8 cellular contexts compared by ENCODE assay signal in the genomic region with DNA sequence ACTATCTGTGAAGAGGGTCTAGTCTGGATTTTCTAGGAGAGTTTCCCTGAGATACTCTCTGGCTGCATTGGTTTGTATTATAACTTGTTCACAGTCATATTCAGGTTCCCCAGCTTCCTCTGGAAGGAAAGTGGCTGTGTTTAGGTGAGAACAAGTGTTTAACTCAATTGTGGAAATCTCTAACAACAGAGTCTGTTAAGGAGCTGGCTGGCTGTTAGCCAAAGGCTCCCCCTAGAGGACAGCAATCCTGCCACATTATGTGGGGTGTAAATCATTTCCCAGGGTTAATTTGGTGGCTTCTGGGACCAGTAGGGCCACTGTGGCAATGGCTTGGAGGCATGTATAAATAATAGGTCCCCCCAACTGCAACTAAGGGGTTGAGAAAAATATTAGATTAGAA. TPM values are rescaled to one million over a fixed set of nuclear protein-coding genes. Genes with fewer than 3 reads are reported as not detected.
A peak's percentile ranks its signal among the peaks of the same experiment; 100 is the strongest.
DNase-seq lines count a peak whose midpoint lies in the region; ATAC-seq and TF ChIP-seq lines count a peak whose summit lies in the region.

No MANE protein-coding gene starts in this region.

- DNase-seq in COR-L47 (lab: John Stamatoyannopoulos, UW) (peak; percentile 2), GM20000 (ENCODE audit: low spot score) (peak; percentile 19), SK-MEL-5 (ENCODE audit: low read depth, low spot score) (peak; percentile 51), kidney glomerular epithelial cell (lab: John Stamatoyannopoulos, UW) (peak; percentile 8), NCI-H526 treated with DMSO at 0.1 percent for 48 hours (lab: John Stamatoyannopoulos, UW) (no peak), NCI-H2107 (lab: John Stamatoyannopoulos, UW) (no peak)

- no peak for ATAC-seq in HG03469 (IDR thresholded peaks at IDR 0.05; ENCODE audit: unreplicated experiment)
- no peak for ATAC-seq in HG03135 (IDR thresholded peaks at IDR 0.05; ENCODE audit: unreplicated experiment)

- in situ Hi-C loops in SK-MEL-5 (cut with HindIII; ENCODE audit: low pct_unique_long_range_greater_than_20kb, low sequenced_read_pairs), result no loop called here

- peak; percentile 67 for TF ChIP-seq CTCF in GM20000 (IDR thresholded peaks at IDR 0.05; ENCODE audit: extremely low read depth, missing control alignments)

RNA-seq across cellular contexts. Expression of a gene that starts 18.4 kb away (rescaled TPM):
- not detected in 2 replicates for total RNA-seq in SK-MEL-5 (2014; rRNA removed; shearing (Covaris generic))
- not detected in 2 replicates for polyA plus RNA-seq in SK-MEL-5 (2015; cell fraction: cytosol; rRNA removed)
- polyA plus RNA-seq in SK-MEL-5 (2015; cell fraction: nucleus; rRNA removed), result not detected in 2 replicates

RNA-seq across cellular contexts. Expression of a gene that starts 32.8 kb away (rescaled TPM):
- not detected in 2 replicates for total RNA-seq in SK-MEL-5 (2014; rRNA removed; shearing (Covaris generic))
- polyA plus RNA-seq in SK-MEL-5 (2015; cell fraction: cytosol; rRNA removed), result not detected in 2 replicates
- polyA plus RNA-seq in SK-MEL-5 (2015; cell fraction: nucleus; rRNA removed), result 1.8 TPM in 1 of 2 replicates, not detected in the other

RNA-seq across cellular contexts. Expression of a gene that starts 50.8 kb away (rescaled TPM):
- total RNA-seq in SK-MEL-5 (2014; rRNA removed; shearing (Covaris generic)), result not detected in 2 replicates
- not detected in 2 replicates for polyA plus RNA-seq in SK-MEL-5 (2015; cell fraction: cytosol; rRNA removed)
- not detected in 2 replicates for polyA plus RNA-seq in SK-MEL-5 (2015; cell fraction: nucleus; rRNA removed)

Comparison
In these comparisons a context has a peak if more than half of its experiments do, and no peak if none do; other contexts are left out.
1. DNase-seq: peak in COR-L47 (single experiment), GM20000 (single experiment), SK-MEL-5 (single experiment) and kidney glomerular epithelial cell (single experiment); none in NCI-H526 treated with DMSO at 0.1 percent for 48 hours (single experiment) and NCI-H2107 (single experiment).